In the genomic region with DNA sequence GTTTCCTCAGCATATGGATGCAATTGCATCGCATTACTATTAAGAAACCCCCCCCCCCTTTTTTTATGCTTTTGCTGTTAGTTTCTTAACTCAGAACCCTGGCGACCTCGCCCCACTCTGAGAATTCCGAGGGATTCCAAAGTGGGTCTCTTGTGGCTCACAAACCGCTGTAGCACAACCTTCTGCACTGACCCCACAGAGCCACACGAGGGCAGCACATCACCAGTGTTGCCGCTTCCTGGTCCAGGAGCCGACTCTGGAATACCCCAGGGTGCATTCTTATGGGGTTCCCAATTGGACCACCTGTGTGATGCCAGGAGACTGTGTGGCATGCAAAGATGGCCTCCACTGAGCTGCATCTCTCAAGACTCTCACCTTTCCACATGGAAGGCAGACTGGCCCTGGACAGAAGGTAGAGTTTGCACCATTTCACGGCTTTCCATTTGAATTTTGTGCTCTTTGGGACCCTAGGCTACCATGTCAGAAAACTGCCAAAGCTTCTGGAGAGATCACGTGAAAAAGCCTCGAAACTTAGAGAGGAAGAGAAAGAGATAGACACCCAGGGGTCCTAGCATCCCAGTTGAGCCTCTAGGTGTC, we compare ENCODE assay signal across 7 cellular contexts.
DNase-seq lines count a peak whose midpoint lies in the region; TF ChIP-seq lines count a peak whose summit lies in the region.

No MANE protein-coding gene starts in this region.

- no peaks in the 10 kb centered on the region for H3K79me2 ChIP-seq in SU-DHL-6 (ENCODE audit: insufficient read depth, low read length)

- H3K27me3 ChIP-seq in SU-DHL-6 (ENCODE audit: low read length): no peaks in the 10 kb centered on the region

- peak; percentile 24 for DNase-seq in EH (ENCODE audit: low read depth)
- peak; percentile 10 for DNase-seq in HPDE6-E6E7 (ENCODE audit: extremely low spot score)
- DNase-seq in head of caudate nucleus: peak in 35 of 42 donors; percentile 8 to 77 (median 32)
- peak; percentile 40 for DNase-seq in stimulated activated CD4-positive, alpha-beta T cell treated with anti-CD3 and anti-CD28 coated beads, Interleukin-15, amount 100 ng/mL, for 24 hours
- no peak for DNase-seq in occipital lobe (lab: John Stamatoyannopoulos, UW)
- DNase-seq in SW 1271 (lab: John Stamatoyannopoulos, UW): no peak

- no peak overlapping the region for H3K4me3 ChIP-seq in SU-DHL-6 (ENCODE audit: insufficient read depth, low read length, poor library complexity, severe bottlenecking)

- H3K9ac ChIP-seq in SU-DHL-6 (ENCODE audit: low read length): no peak overlapping the region

- H3K36me3 ChIP-seq in SU-DHL-6 (ENCODE audit: low read length): no peaks in the 10 kb centered on the region

- no peaks in the 10 kb centered on the region for H3K9me3 ChIP-seq in SU-DHL-6 (ENCODE audit: insufficient read depth, low read length)

- no peak overlapping the region for H3K27ac ChIP-seq in SU-DHL-6 (ENCODE audit: low read depth, low read length)

- intact Hi-C loops in head of caudate nucleus (cut with DNase I): no loop called here

- TF ChIP-seq CTCF in SU-DHL-6 (IDR thresholded peaks at IDR 0.05; ENCODE audit: insufficient read depth, low read length, poor library complexity, severe bottlenecking): peak; percentile 66

- H3F3A ChIP-seq in SU-DHL-6 (ENCODE audit: insufficient read depth): no peaks in the 10 kb centered on the region

- H3K4me2 ChIP-seq in SU-DHL-6 (ENCODE audit: low read depth, low read length, poor library complexity, severe bottlenecking): no peak overlapping the region

- H2AFZ ChIP-seq in SU-DHL-6 (ENCODE audit: low read depth, low read length, severe bottlenecking): no peak overlapping the region

- H3K9me2 ChIP-seq in SU-DHL-6 (replicated peaks; ENCODE audit: insufficient read depth, low read length): no peaks in the 10 kb centered on the region

- no peaks in the 10 kb centered on the region for H4K20me1 ChIP-seq in SU-DHL-6 (ENCODE audit: low read depth, low read length)

Comparison
In these comparisons a context has a peak if more than half of its experiments do, and no peak if none do; other contexts are left out.
1. DNase-seq: peak in EH (single experiment), HPDE6-E6E7 (single experiment), head of caudate nucleus (35 of 42) and stimulated activated CD4-positive, alpha-beta T cell treated with anti-CD3 and anti-CD28 coated beads, Interleukin-15, amount 100 ng/mL, for 24 hours (single experiment); none in occipital lobe (single experiment) and SW 1271 (0 of 2).